8 cellular contexts compared by ENCODE assay signal in the genomic region with DNA sequence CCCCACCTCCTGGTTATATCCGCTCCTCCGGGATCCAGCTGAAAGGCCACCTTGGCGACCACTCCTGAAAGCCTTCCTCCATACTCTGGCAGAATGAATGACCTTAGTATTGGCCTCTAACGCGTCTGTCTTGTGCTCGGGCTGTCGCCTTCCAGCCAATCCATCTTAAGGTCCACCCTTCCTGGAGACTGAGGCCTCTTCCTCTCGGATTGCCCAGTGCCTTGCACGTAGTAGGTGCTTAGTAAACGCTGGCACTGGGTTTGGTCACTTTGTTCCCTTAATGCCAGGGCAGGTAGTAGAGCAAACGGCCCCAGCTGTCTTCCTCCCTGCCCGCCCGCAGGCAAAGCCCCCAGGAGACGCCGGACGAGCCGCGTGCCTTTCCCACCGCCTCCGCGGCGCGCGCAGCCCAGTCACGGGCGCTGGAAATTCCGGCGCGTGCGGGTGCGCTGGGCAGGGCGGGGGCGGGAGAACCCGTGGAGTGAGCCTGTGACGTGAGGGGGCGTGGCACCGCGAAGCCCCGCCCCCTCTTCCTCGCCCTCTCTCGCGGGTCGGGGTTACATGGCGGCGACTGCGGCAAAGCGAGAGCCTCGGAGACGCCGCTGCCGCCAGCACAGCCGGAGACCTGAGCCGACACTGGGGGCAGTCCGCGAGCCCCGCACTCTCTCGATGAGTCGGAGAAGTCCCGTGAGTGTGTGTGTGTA. TPM values are rescaled to one million over a fixed set of nuclear protein-coding genes. Genes with fewer than 3 reads are reported as not detected.
A peak's percentile ranks its signal among the peaks of the same experiment; 100 is the strongest.
DNase-seq lines count a peak whose midpoint lies in the region; ATAC-seq and TF ChIP-seq lines count a peak whose summit lies in the region.

A gene (plus strand): TSS at position 527 of the 701 bp plus-strand sequence. CDS start 27,242 bp downstream, outside the sequence.

- ATAC-seq in DND-41 (ENCODE audit: insufficient read depth, low read depth) (peak; percentile 81), GM21737 (IDR thresholded peaks at IDR 0.05; ENCODE audit: unreplicated experiment) (peak; percentile 71)
- ATAC-seq in activated T-helper 17 cell treated with anti-CD3 and anti-CD28 coated beads, Interleukin-2, amount 50 U/mL, for 72 hours (replicated peaks): peak; percentile 81
- ATAC-seq in natural killer cell treated with Interleukin-12 subunit alpha and Interleukin-12 subunit beta and Interleukin-15 and Interleukin-18, amount 100 ng/mL, for 72 hours: peak; percentile 89 to 92

- H3K4me1 ChIP-seq in DND-41 (ENCODE audit: insufficient read depth, low read length) (peaks cover 33% of the 10 kb centered on the region), KMS-11 (ENCODE audit: low read depth, poor library complexity, severe bottlenecking) (peaks cover 23% of the 10 kb centered on the region)

- no peaks in the 10 kb centered on the region; the same call in 1 of the 2 replicates for H3K36me3 ChIP-seq in DND-41 (ENCODE audit: insufficient read depth, low read length)
- no peaks in the 10 kb centered on the region for H3K36me3 ChIP-seq in KMS-11 (ENCODE audit: insufficient read depth)

- peaks cover 19% of the 10 kb centered on the region for H4K20me1 ChIP-seq in DND-41 (ENCODE audit: insufficient read depth, low read length)
- H4K20me1 ChIP-seq in KMS-11 (ENCODE audit: insufficient read depth): no peaks in the 10 kb centered on the region

- TF ChIP-seq CTCF in DND-41 (IDR thresholded peaks at IDR 0.05; ENCODE audit: borderline replicate concordance, extremely low read depth, low read length, poor library complexity, severe bottlenecking) (no peak), KMS-11 (conservative IDR thresholded peaks at IDR 0.05; ENCODE audit: low read depth, low read length) (no peak), fibroblast of mammary gland (conservative IDR thresholded peaks at IDR 0.05; ENCODE audit: control insufficient read depth, insufficient read depth, low read depth, low read length) (no peak)

- peak within 1 kb of the TSS; percentile 93 for H3K27ac ChIP-seq in DND-41 (ENCODE audit: low read length)
- peak within 1 kb of the TSS; percentile 79 for H3K27ac ChIP-seq in KMS-11

- peak; percentile 91 for DNase-seq in DND-41
- DNase-seq in RPMI7951 (ENCODE audit: low read depth): peak; percentile 91
- DNase-seq in fibroblast of mammary gland (ENCODE audit: low read depth): peak; percentile 90
- peak; percentile 94 for DNase-seq in natural killer cell treated with Interleukin-12 subunit alpha and Interleukin-12 subunit beta and Interleukin-15 and Interleukin-18, amount 100 ng/mL, for 72 hours (ENCODE audit: low spot score)
- DNase-seq in stimulated activated naive CD4-positive, alpha-beta T cell treated with Interleukin-2 at 50 U/mL for 16 hours (lab: John Stamatoyannopoulos, UW): peak; percentile 92

- no peaks in the 10 kb centered on the region for H3K27me3 Mint-ChIP-seq in activated T-helper 17 cell treated with anti-CD3 and anti-CD28 coated beads, Interleukin-2, amount 50 U/mL, for 72 hours
- peaks cover 0 to 2% of the 10 kb centered on the region in 2 donors for H3K27me3 Mint-ChIP-seq in natural killer cell treated with Interleukin-12 subunit alpha and Interleukin-12 subunit beta and Interleukin-15 and Interleukin-18, amount 100 ng/mL, for 72 hours

- H3K79me2 ChIP-seq in DND-41 (ENCODE audit: insufficient read depth, low read length): peaks cover 43% of the 10 kb centered on the region
- peaks cover 42% of the 10 kb centered on the region for H3K79me2 ChIP-seq in KMS-11 (ENCODE audit: insufficient read depth, low read depth)

- H3K27me3 ChIP-seq in DND-41 (ENCODE audit: insufficient read depth, low read length, poor library complexity): no peaks in the 10 kb centered on the region
- H3K27me3 ChIP-seq in KMS-11 (ENCODE audit: insufficient read depth, low read depth): no peaks in the 10 kb centered on the region

- H3K4me3 ChIP-seq in DND-41 (ENCODE audit: low read depth in 1 of 2, low read length in 2 of 2) (peak within 1 kb of the TSS; percentile 87 to 91), KMS-11 (IDR thresholded peaks at IDR 0.05; ENCODE audit: insufficient read depth, low read depth, low read length) (no peak within 1 kb of the TSS), fibroblast of mammary gland (ENCODE audit: control insufficient read depth, low read depth, low read length) (peak within 1 kb of the TSS; percentile 67)

- H3K36me3 Mint-ChIP-seq in activated T-helper 17 cell treated with anti-CD3 and anti-CD28 coated beads, Interleukin-2, amount 50 U/mL, for 72 hours (ENCODE audit: low read depth): peaks cover 26% of the 10 kb centered on the region
- peaks cover 6% of the 10 kb centered on the region for H3K36me3 Mint-ChIP-seq in natural killer cell treated with Interleukin-12 subunit alpha and Interleukin-12 subunit beta and Interleukin-15 and Interleukin-18, amount 100 ng/mL, for 72 hours

- H3K4me2 ChIP-seq in DND-41 (ENCODE audit: insufficient read depth, low read length): peak within 1 kb of the TSS; percentile 83
- peak within 1 kb of the TSS; percentile 87 for H3K4me2 ChIP-seq in KMS-11

- no peaks in the 10 kb centered on the region for H3K9me3 ChIP-seq in DND-41 (ENCODE audit: insufficient read depth, low read length, severe bottlenecking)

- H2AFZ ChIP-seq in DND-41 (ENCODE audit: low read depth, low read length) (peak within 1 kb of the TSS; percentile 89), KMS-11 (ENCODE audit: low read depth) (peak within 1 kb of the TSS; percentile 82)

- H3K9ac ChIP-seq in DND-41 (ENCODE audit: low read depth, low read length) (peak within 1 kb of the TSS; percentile 90), KMS-11 (peak within 1 kb of the TSS; percentile 84)

- H3K4me3 Mint-ChIP-seq in activated T-helper 17 cell treated with anti-CD3 and anti-CD28 coated beads, Interleukin-2, amount 50 U/mL, for 72 hours: peak within 1 kb of the TSS; percentile 99
- peak within 1 kb of the TSS; percentile 92 for H3K4me3 Mint-ChIP-seq in natural killer cell treated with Interleukin-12 subunit alpha and Interleukin-12 subunit beta and Interleukin-15 and Interleukin-18, amount 100 ng/mL, for 72 hours

- H3K27ac Mint-ChIP-seq in activated T-helper 17 cell treated with anti-CD3 and anti-CD28 coated beads, Interleukin-2, amount 50 U/mL, for 72 hours: peak within 1 kb of the TSS; percentile 99
- H3K27ac Mint-ChIP-seq in natural killer cell treated with Interleukin-12 subunit alpha and Interleukin-12 subunit beta and Interleukin-15 and Interleukin-18, amount 100 ng/mL, for 72 hours: peak within 1 kb of the TSS; percentile 96 to 99

- H3K9me3 Mint-ChIP-seq in activated T-helper 17 cell treated with anti-CD3 and anti-CD28 coated beads, Interleukin-2, amount 50 U/mL, for 72 hours: no peaks in the 10 kb centered on the region
- no peaks in the 10 kb centered on the region for H3K9me3 Mint-ChIP-seq in natural killer cell treated with Interleukin-12 subunit alpha and Interleukin-12 subunit beta and Interleukin-15 and Interleukin-18, amount 100 ng/mL, for 72 hours

- peaks cover 19% of the 10 kb centered on the region for H3K4me1 Mint-ChIP-seq in activated T-helper 17 cell treated with anti-CD3 and anti-CD28 coated beads, Interleukin-2, amount 50 U/mL, for 72 hours
- H3K4me1 Mint-ChIP-seq in natural killer cell treated with Interleukin-12 subunit alpha and Interleukin-12 subunit beta and Interleukin-15 and Interleukin-18, amount 100 ng/mL, for 72 hours (ENCODE audit: low read depth in 2 of 2): peaks cover 36 to 51% of the 10 kb centered on the region in 2 donors

RNA-seq across cellular contexts. Expression of the gene that starts here (rescaled TPM):
- 73.9 and 85.9 TPM in 2 replicates for total RNA-seq in RPMI7951 (2014; rRNA removed; shearing (Covaris generic))
- total RNA-seq in activated T-helper 17 cell treated with anti-CD3 and anti-CD28 coated beads, Interleukin-2, amount 50 U/mL, for 72 hours: 10 to 100 TPM; 36.5 to 62.3 TPM
- 10 to 100 TPM; 65.8 to 89.1 TPM for total RNA-seq in natural killer cell treated with Interleukin-12 subunit alpha and Interleukin-12 subunit beta and Interleukin-15 and Interleukin-18, amount 100 ng/mL, for 72 hours
